ENCODE assay signal across 11 cellular contexts in genomic region chr3:42503251-42503924, GRCh38. TPM values are rescaled to one million over a fixed set of nuclear protein-coding genes. Genes with fewer than 3 reads are reported as not detected.
DNase-seq lines count a peak whose midpoint lies in the region; ATAC-seq and TF ChIP-seq lines count a peak whose summit lies in the region.
"Had no signal": no experiment of that assay in that cellular context is flagged by ENCODE, and none has a peak within 500 bp of the region (broad histone marks: within the 10 kb centered on the region; RNA-seq: fewer than 3 reads in every experiment).

No MANE protein-coding gene starts in this region.

- H3K4me3 ChIP-seq in cardiac fibroblast (replicated peaks in 1 of 2; ENCODE audit: low read depth in 2 of 2, low read length in 2 of 2) (peak overlapping the region; percentile 19 to 49), mucosa of descending colon (peak overlapping the region; percentile 44), upper lobe of left lung (peak overlapping the region; percentile 59 to 75 (median 67))

- TF ChIP-seq EP300 in upper lobe of left lung (IDR thresholded peaks at IDR 0.05) = no peak

- 42 to 62% methylated on average over 4 of the region's 4 CpGs for WGBS in upper lobe of left lung, 2 donors

- no peaks in the 10 kb centered on the region for H3K36me3 ChIP-seq in mucosa of descending colon (ENCODE audit: low read depth)
- peaks cover 0 to 21% (median 0%) of the 10 kb centered on the region in 4 donors for H3K36me3 ChIP-seq in upper lobe of left lung
- H3K36me3 ChIP-seq: pancreas had no signal

- H3K9me3 Mint-ChIP-seq in activated naive CD4-positive, alpha-beta T cell treated with anti-CD3 and anti-CD28 coated beads, Interleukin-2, amount 10 ng/mL, durations not matched to agents 7 days and 5 days = no peaks in the 10 kb centered on the region
- H3K9me3 Mint-ChIP-seq in HFFc6 = no peaks in the 10 kb centered on the region

- TF ChIP-seq POLR2A in upper lobe of left lung (IDR thresholded peaks at IDR 0.05) = no peak

- intact Hi-C loops in mucosa of descending colon (cut with DNase I, micrococcal nuclease) = no loop called here

- peak overlapping the region; percentile 85 for H3K4me3 Mint-ChIP-seq in activated naive CD4-positive, alpha-beta T cell treated with anti-CD3 and anti-CD28 coated beads, Interleukin-2, amount 10 ng/mL, durations not matched to agents 7 days and 5 days
- H3K4me3 Mint-ChIP-seq in HFFc6 = no peak overlapping the region

- TF ChIP-seq CTCF in cardiac fibroblast (IDR thresholded peaks at IDR 0.05; ENCODE audit: low read depth, low read length) (no peak), mucosa of descending colon (IDR thresholded peaks at IDR 0.05) (no peak), upper lobe of left lung (IDR thresholded peaks at IDR 0.05) (no peak), HFFc6 (IDR thresholded peaks at IDR 0.05) (no peak)

- H3K27ac Mint-ChIP-seq in activated naive CD4-positive, alpha-beta T cell treated with anti-CD3 and anti-CD28 coated beads, Interleukin-2, amount 10 ng/mL, durations not matched to agents 7 days and 5 days = peak overlapping the region; percentile 76
- H3K27ac Mint-ChIP-seq in HFFc6 = no peak overlapping the region

- no peaks in the 10 kb centered on the region for H3K36me3 Mint-ChIP-seq in activated naive CD4-positive, alpha-beta T cell treated with anti-CD3 and anti-CD28 coated beads, Interleukin-2, amount 10 ng/mL, durations not matched to agents 7 days and 5 days
- H3K36me3 Mint-ChIP-seq in HFFc6 (ENCODE audit: low read depth) = no peaks in the 10 kb centered on the region

- H3K9me3 ChIP-seq in mucosa of descending colon (no peaks in the 10 kb centered on the region), upper lobe of left lung (no peaks in the 10 kb centered on the region)
- H3K9me3 ChIP-seq: pancreas had no signal

- ATAC-seq in mucosa of descending colon (no peak), upper lobe of left lung (ENCODE audit: low FRiP score in 2 of 2) (no peak), GM18861 (IDR thresholded peaks at IDR 0.05; ENCODE audit: unreplicated experiment) (no peak)

- no peaks in the 10 kb centered on the region for H3K27me3 ChIP-seq in upper lobe of left lung

- peaks cover 42% of the 10 kb centered on the region for H3K27me3 Mint-ChIP-seq in activated naive CD4-positive, alpha-beta T cell treated with anti-CD3 and anti-CD28 coated beads, Interleukin-2, amount 10 ng/mL, durations not matched to agents 7 days and 5 days
- H3K27me3 Mint-ChIP-seq in HFFc6 (ENCODE audit: insufficient read depth) = peaks cover 30% of the 10 kb centered on the region

- DNase-seq in activated naive CD4-positive, alpha-beta T cell treated with anti-CD3 and anti-CD28 coated beads, Interleukin-2, amount 10 ng/mL, durations not matched to agents 7 days and 5 days = no peak
- DNase-seq in activated naive CD4-positive, alpha-beta T cell (lab: John Stamatoyannopoulos, UW) = no peak
- DNase-seq in cardiac fibroblast (ENCODE audit: low read depth in 2 of 2) (no peak), mucosa of descending colon (peak in 2 of 3 donors; percentile 18 to 59), upper lobe of left lung (peak in 1 of 2 donors; percentile 16), EL (no peak), HFFc6 (no peak)
- DNase-seq: NCI-H446 had no signal

- CTCF ChIA-PET in activated naive CD4-positive, alpha-beta T cell treated with anti-CD3 and anti-CD28 coated beads, Interleukin-2, amount 10 ng/mL, durations not matched to agents 7 days and 5 days (lab: Charles Lee) = interaction anchor here (2.4 to 7.2 kb wide), 2 partner anchors 23 to 34 kb away, joined by 14 to 113 read pairs; no protein-coding TSS in a partner anchor

- H3K27ac ChIP-seq in upper lobe of left lung = peak overlapping the region; percentile 89 to 93 (median 90)
- H3K27ac ChIP-seq: pancreas had no signal

- H3K4me1 ChIP-seq in mucosa of descending colon (ENCODE audit: low read depth) (peaks cover 50% of the 10 kb centered on the region), upper lobe of left lung (peaks cover 17 to 55% (median 35%) of the 10 kb centered on the region in 4 donors)

- H3K4me1 Mint-ChIP-seq in activated naive CD4-positive, alpha-beta T cell treated with anti-CD3 and anti-CD28 coated beads, Interleukin-2, amount 10 ng/mL, durations not matched to agents 7 days and 5 days = peaks cover 56% of the 10 kb centered on the region
- peaks cover 11% of the 10 kb centered on the region; the same call in 1 of the 2 replicates for H3K4me1 Mint-ChIP-seq in HFFc6 (ENCODE audit: low read depth)

RNA-seq across cellular contexts. Expression of gene VIPR1, which starts 0.9 kb away (rescaled TPM):
- total RNA-seq in mucosa of descending colon = 100 to 1,000 TPM in 2 of 3 donors, 10 to 100 TPM in 1; 68.9 to 202 (median 148) TPM
- total RNA-seq in upper lobe of left lung = 100 to 1,000 TPM in 4 of 6 donors, 10 to 100 TPM in 2; 92.6 to 577 (median 198) TPM
- total RNA-seq in HFFc6 (2021; fragmentation: NEBNext Ultra II Directional; extraction: Animal tissue kit (Norgen Biotek cat#: 25700)) = not detected
- total RNA-seq: epithelial cell of proximal tubule had no signal

Comparison
In these comparisons a context has a peak if more than half of its experiments do, and no peak if none do; other contexts are left out.
1. DNase-seq: peak in mucosa of descending colon (2 of 3); none in activated naive CD4-positive, alpha-beta T cell treated with anti-CD3 and anti-CD28 coated beads, Interleukin-2, amount 10 ng/mL, durations not matched to agents 7 days and 5 days (single experiment), activated naive CD4-positive, alpha-beta T cell (0 of 4), cardiac fibroblast (0 of 2), EL (single experiment) and HFFc6 (single experiment).
2. RNA of gene VIPR1, which starts 0.9 kb away (total RNA-seq): 92.6 to 577 TPM in upper lobe of left lung and 68.9 to 202 TPM in mucosa of descending colon; not detected in HFFc6; every median in the first group is over 10 times any median in the second.
3. Peak in every context shown above with its lines, with median percentiles within 50 percentile points of each other: H3K4me3 ChIP-seq.